In genomic region chr13:41276824-41277223, GRCh38 we compare ENCODE assay signal across 3 cellular contexts.
TF ChIP-seq lines count a peak whose summit lies in the region.

No MANE protein-coding gene starts in this region.

TF ChIP-seq in GM23338, 12 proteins besides CTCF, POLR2A, EP300 and RAD21:
- no peak for TF ChIP-seq JUNB (IDR thresholded peaks at IDR 0.05; ENCODE audit: unreplicated experiment)

TF ChIP-seq in Ishikawa, 13 proteins besides CTCF, POLR2A, EP300 and RAD21:
- TF ChIP-seq CEBPB (IDR thresholded peaks at IDR 0.05) (peak; percentile 29; the same call in 1 of the 2 replicates), NFIC (IDR thresholded peaks at IDR 0.05) (no peak)

TF ChIP-seq in H1, 55 proteins besides CTCF, POLR2A, EP300 and RAD21:
- TF ChIP-seq BCL11A (IDR thresholded peaks at IDR 0.05; ENCODE audit: low read depth in 2 of 2, low read length in 2 of 2) (no peak), GTF2F1 (IDR thresholded peaks at IDR 0.05; ENCODE audit: borderline replicate concordance, low read depth, low read length) (no peak), TCF12 (IDR thresholded peaks at IDR 0.05; ENCODE audit: low read depth, low read length) (no peak), CEBPB (IDR thresholded peaks at IDR 0.05; ENCODE audit: low read depth, low read length) (peak; percentile 69; the same call in 1 of the 2 replicates), ATF3 (IDR thresholded peaks at IDR 0.05; ENCODE audit: insufficient read depth, low read depth, low read length) (no peak), PHF8 (conservative IDR thresholded peaks at IDR 0.05; ENCODE audit: low read depth, low read length) (no peak), USF2 (IDR thresholded peaks at IDR 0.05; ENCODE audit: low read length) (no peak), CBX5 (IDR thresholded peaks at IDR 0.05; ENCODE audit: low read depth, low read length) (no peak)
